34 cellular contexts compared by ENCODE assay signal in genomic region chr7:155276032-155276799, GRCh38.
"Had no signal": no experiment of that assay in that cellular context is flagged by ENCODE, and none has a peak within 500 bp of the region (broad histone marks: within the 10 kb centered on the region; RNA-seq: fewer than 3 reads in every experiment).

No MANE protein-coding gene starts in this region.

- H3K9me3 Mint-ChIP-seq: activated CD4-positive, alpha-beta memory T cell treated with anti-CD3 and anti-CD28 coated beads, Interleukin-2, amount 10 ng/mL, durations not matched to agents 7 days and 5 days; activated naive CD4-positive, alpha-beta T cell treated with anti-CD3 and anti-CD28 coated beads, Interleukin-2, amount 10 ng/mL, durations not matched to agents 7 days and 5 days; activated naive CD8-positive, alpha-beta T cell treated with anti-CD3 and anti-CD28 coated beads, Interleukin-2, amount 50 U/mL, for 24 hours; brain; T-cell had no signal

- H3K9ac ChIP-seq: KMS-11 had no signal

- H3K36me3 ChIP-seq: Peyer's patch had no signal

- H3K4me1 ChIP-seq: Peyer's patch had no signal

- H3K4me3 Mint-ChIP-seq: activated CD4-positive, alpha-beta memory T cell treated with anti-CD3 and anti-CD28 coated beads, Interleukin-2, amount 10 ng/mL, durations not matched to agents 7 days and 5 days; activated CD8-positive, alpha-beta memory T cell treated with anti-CD3 and anti-CD28 coated beads, Interleukin-2, amount 10 ng/mL, durations not matched to agents 7 days and 5 days; activated naive CD4-positive, alpha-beta T cell treated with anti-CD3 and anti-CD28 coated beads, Interleukin-2, amount 10 ng/mL, durations not matched to agents 7 days and 5 days; activated naive CD8-positive, alpha-beta T cell; activated naive CD8-positive, alpha-beta T cell treated with anti-CD3 and anti-CD28 coated beads, Interleukin-2, amount 50 U/mL, for 24 hours; brain; T-cell had no signal

- H3K27me3 ChIP-seq: Peyer's patch had no signal

- H3K4me2 ChIP-seq: KMS-11 had no signal

- H3K27ac ChIP-seq: KMS-11, Peyer's patch, VCaP had no signal

- DNase-seq: activated CD4-positive, alpha-beta memory T cell treated with anti-CD3 and anti-CD28 coated beads, Interleukin-2, amount 10 ng/mL, durations not matched to agents 7 days and 5 days; activated CD4-positive, alpha-beta T cell treated with anti-CD3 and anti-CD28 coated beads for 1 hour; activated CD4-positive, alpha-beta T cell treated with anti-CD3 and anti-CD28 coated beads for 48 hours; activated CD4-positive, CD25-positive, alpha-beta regulatory T cell; activated CD8-positive, alpha-beta memory T cell treated with anti-CD3 and anti-CD28 coated beads for 24 hours; activated CD8-positive, alpha-beta memory T cell treated with anti-CD3 and anti-CD28 coated beads, Interleukin-2, amount 10 ng/mL, durations not matched to agents 7 days and 5 days; activated CD8-positive, alpha-beta memory T cell treated with anti-CD3 and anti-CD28 coated beads, Interleukin-2, amount 50 U/mL, for 48 hours; activated effector memory CD4-positive, alpha-beta T cell treated with Interleukin-2 at 50 U/mL for 16 hours; activated naive CD4-positive, alpha-beta T cell treated with anti-CD3 and anti-CD28 coated beads, Interleukin-2, amount 10 ng/mL, durations not matched to agents 7 days and 5 days; activated naive CD8-positive, alpha-beta T cell treated with anti-CD3 and anti-CD28 coated beads, Interleukin-2, amount 50 U/mL, for 24 hours; activated T-cell treated with anti-CD3 and anti-CD28 coated beads, Interleukin-2, amount 50 U/mL, for 48 hours; anterior cingulate cortex; caudate nucleus; MM.1S; MV-4-11; NCI-H1092; NCI-H1436 treated with DMSO at 0.1 percent for 48 hours; NCI-H1694 treated with DMSO at 0.1 percent for 48 hours; NCI-H2029; NCI-H510A; NCI-H748 treated with DMSO at 0.1 percent for 48 hours; NK-92 treated with Interleukin-12 subunit alpha and Interleukin-12 subunit beta, amount 100 ng/mL, for 24 hours; PC-3; RPMI8226; SIG-M5; T-cell; T-helper 2 cell; T-helper 9 cell had no signal

- H3K36me3 Mint-ChIP-seq: activated CD8-positive, alpha-beta memory T cell treated with anti-CD3 and anti-CD28 coated beads, Interleukin-2, amount 10 ng/mL, durations not matched to agents 7 days and 5 days; activated naive CD4-positive, alpha-beta T cell treated with anti-CD3 and anti-CD28 coated beads, Interleukin-2, amount 10 ng/mL, durations not matched to agents 7 days and 5 days; activated naive CD8-positive, alpha-beta T cell; brain; T-cell had no signal

- H3K9me3 ChIP-seq: Peyer's patch had no signal

- H3K27me3 Mint-ChIP-seq: activated naive CD8-positive, alpha-beta T cell had no signal

- H3K4me1 Mint-ChIP-seq: activated naive CD4-positive, alpha-beta T cell treated with anti-CD3 and anti-CD28 coated beads, Interleukin-2, amount 10 ng/mL, durations not matched to agents 7 days and 5 days; T-cell had no signal

- ATAC-seq: activated CD8-positive, alpha-beta memory T cell treated with anti-CD3 and anti-CD28 coated beads, Interleukin-2, amount 10 ng/mL, durations not matched to agents 7 days and 5 days; activated naive CD8-positive, alpha-beta T cell treated with anti-CD3 and anti-CD28 coated beads, Interleukin-2, amount 50 U/mL, for 24 hours; PC-3; SK-N-SH treated with all-trans-retinoic acid at 6 μM for 48 hours; T-cell had no signal

- H3K27ac Mint-ChIP-seq: activated CD4-positive, alpha-beta memory T cell treated with anti-CD3 and anti-CD28 coated beads, Interleukin-2, amount 10 ng/mL, durations not matched to agents 7 days and 5 days; activated naive CD4-positive, alpha-beta T cell treated with anti-CD3 and anti-CD28 coated beads, Interleukin-2, amount 10 ng/mL, durations not matched to agents 7 days and 5 days; activated naive CD8-positive, alpha-beta T cell; activated naive CD8-positive, alpha-beta T cell treated with anti-CD3 and anti-CD28 coated beads, Interleukin-2, amount 50 U/mL, for 24 hours; T-cell had no signal

- H3K4me3 ChIP-seq: Peyer's patch had no signal
